ENCODE assay signal across 19 cellular contexts in genomic region chr17:13350466-13350865, GRCh38.
"Had no signal": no experiment of that assay in that cellular context is flagged by ENCODE, and none has a peak within 500 bp of the region (broad histone marks: within the 10 kb centered on the region; RNA-seq: fewer than 3 reads in every experiment).

No MANE protein-coding gene starts in this region.

- H3K4me1 Mint-ChIP-seq: memory B cell; naive B cell; stimulated activated effector memory CD8-positive, alpha-beta T cell treated with anti-CD3 and anti-CD28 coated beads, Interleukin-12 subunit alpha, Interleukin-12 subunit beta, amount 100 ng/mL, for 72 hours had no signal

- H3K36me3 Mint-ChIP-seq: memory B cell; naive B cell; stimulated activated effector memory CD8-positive, alpha-beta T cell treated with anti-CD3 and anti-CD28 coated beads, Interleukin-12 subunit alpha, Interleukin-12 subunit beta, amount 100 ng/mL, for 72 hours had no signal

- H3K36me3 ChIP-seq: esophagus muscularis mucosa, gastrocnemius medialis, neutrophil, ovary, tibial artery had no signal

- H3K27ac ChIP-seq: epithelial cell of prostate, esophagus muscularis mucosa, gastrocnemius medialis, neutrophil, ovary, tibial artery had no signal

- H3K4me3 ChIP-seq: esophagus muscularis mucosa, gastrocnemius medialis, ovary, tibial artery had no signal

- H3K4me3 Mint-ChIP-seq: dendritic cell treated with granulocyte-macrophage colony-stimulating factor and Interleukin-4, amounts not matched to agents 40 ng/mL and 50 ng/mL, for 4 days; effector memory CD8-positive, alpha-beta T cell; memory B cell; naive B cell; nephron progenitor cell; stimulated activated effector memory CD8-positive, alpha-beta T cell treated with anti-CD3 and anti-CD28 coated beads, Interleukin-12 subunit alpha, Interleukin-12 subunit beta, amount 100 ng/mL, for 72 hours; stimulated activated naive CD8-positive, alpha-beta T cell treated with anti-CD3 and anti-CD28 coated beads, Interleukin-15, Interleukin-2, amounts not matched to agents 100 ng/mL and 50 ng/mL, for 24 hours had no signal

- H3K9me3 Mint-ChIP-seq: dendritic cell treated with granulocyte-macrophage colony-stimulating factor and Interleukin-4, amounts not matched to agents 40 ng/mL and 50 ng/mL, for 4 days had no signal

- H3K4me1 ChIP-seq: esophagus muscularis mucosa, gastrocnemius medialis, tibial artery had no signal

- ATAC-seq: effector memory CD8-positive, alpha-beta T cell; gastrocnemius medialis; left lobe of liver; right cardiac atrium; stimulated activated effector memory CD8-positive, alpha-beta T cell treated with anti-CD3 and anti-CD28 coated beads, Interleukin-12 subunit alpha, Interleukin-12 subunit beta, amount 100 ng/mL, for 72 hours had no signal

- H3K27me3 ChIP-seq: esophagus muscularis mucosa, gastrocnemius medialis, neutrophil, ovary, tibial artery had no signal

- H3K27ac Mint-ChIP-seq: dendritic cell treated with granulocyte-macrophage colony-stimulating factor and Interleukin-4, amounts not matched to agents 40 ng/mL and 50 ng/mL, for 4 days; effector memory CD8-positive, alpha-beta T cell; memory B cell; naive B cell; nephron progenitor cell; stimulated activated effector memory CD8-positive, alpha-beta T cell treated with anti-CD3 and anti-CD28 coated beads, Interleukin-12 subunit alpha, Interleukin-12 subunit beta, amount 100 ng/mL, for 72 hours; stimulated activated naive CD8-positive, alpha-beta T cell treated with anti-CD3 and anti-CD28 coated beads, Interleukin-15, Interleukin-2, amounts not matched to agents 100 ng/mL and 50 ng/mL, for 24 hours had no signal

- H3K27me3 Mint-ChIP-seq: dendritic cell treated with granulocyte-macrophage colony-stimulating factor and Interleukin-4, amounts not matched to agents 40 ng/mL and 50 ng/mL, for 4 days; naive B cell had no signal

- H3K9me3 ChIP-seq: gastrocnemius medialis, neutrophil, ovary, tibial artery had no signal

- DNase-seq: effector memory CD8-positive, alpha-beta T cell; gastrocnemius medialis; islet precursor cell; midbrain; naive B cell; nephron progenitor cell; ovary; right cardiac atrium; stimulated activated CD4-positive, alpha-beta T cell treated with anti-CD3 and anti-CD28 coated beads, Interleukin-4, amount 100 ng/mL, for 1 hour; stimulated activated CD8-positive, alpha-beta memory T cell treated with anti-CD3 and anti-CD28 coated beads, Interleukin-4, amount 100 ng/mL, for 48 hours; tibial artery had no signal
